ENCODE assay signal across 7 cellular contexts in genomic region chr10:93199221-93199681, GRCh38.
DNase-seq lines count a peak whose midpoint lies in the region; ATAC-seq lines count a peak whose summit lies in the region.

No MANE protein-coding gene starts in this region.

- no peak for ATAC-seq in activated T-helper 17 cell treated with anti-CD3 and anti-CD28 coated beads, Interleukin-2, amount 50 U/mL, for 72 hours (replicated peaks)

- H3K9ac ChIP-seq in HUES48 (ENCODE audit: low read depth, low read length) (no peak overlapping the region), skeletal muscle satellite cell (ENCODE audit: low read depth, low read length) (peak overlapping the region; percentile 29)

- H3K27ac ChIP-seq in HUES48 (ENCODE audit: low read depth, low read length), result peak overlapping the region; percentile 34

- H3K4me1 ChIP-seq in HUES48 (ENCODE audit: control insufficient read depth, insufficient read depth, low read length), result peaks cover 19% of the 10 kb centered on the region
- peaks cover 9% of the 10 kb centered on the region for H3K4me1 ChIP-seq in skeletal muscle satellite cell (ENCODE audit: control insufficient read depth, insufficient read depth, low read length)

- peaks cover 11% of the 10 kb centered on the region for H3K4me1 Mint-ChIP-seq in activated T-helper 17 cell treated with anti-CD3 and anti-CD28 coated beads, Interleukin-2, amount 50 U/mL, for 72 hours

- H3K4me3 ChIP-seq in HUES48 (ENCODE audit: low read depth, low read length), result no peak overlapping the region
- H3K4me3 ChIP-seq in skeletal muscle satellite cell (ENCODE audit: low read length), result peak overlapping the region; percentile 61

- H3K27me3 ChIP-seq in HUES48 (ENCODE audit: control insufficient read depth, insufficient read depth, low read length), result no peaks in the 10 kb centered on the region
- peaks cover 18% of the 10 kb centered on the region for H3K27me3 ChIP-seq in skeletal muscle satellite cell (ENCODE audit: control insufficient read depth, insufficient read depth, low read length)

- H3K9me3 Mint-ChIP-seq in activated T-helper 17 cell treated with anti-CD3 and anti-CD28 coated beads, Interleukin-2, amount 50 U/mL, for 72 hours, result no peaks in the 10 kb centered on the region

- no peak overlapping the region for H3K27ac Mint-ChIP-seq in activated T-helper 17 cell treated with anti-CD3 and anti-CD28 coated beads, Interleukin-2, amount 50 U/mL, for 72 hours

- H3K4me3 Mint-ChIP-seq in activated T-helper 17 cell treated with anti-CD3 and anti-CD28 coated beads, Interleukin-2, amount 50 U/mL, for 72 hours, result peak overlapping the region; percentile 34

- H3K4me2 ChIP-seq in skeletal muscle satellite cell (ENCODE audit: low read length), result peak overlapping the region; percentile 81

- peaks cover 12% of the 10 kb centered on the region for H3K27me3 Mint-ChIP-seq in activated T-helper 17 cell treated with anti-CD3 and anti-CD28 coated beads, Interleukin-2, amount 50 U/mL, for 72 hours

- H3K9me3 ChIP-seq in HUES48 (ENCODE audit: control insufficient read depth, insufficient read depth, low read length), result no peaks in the 10 kb centered on the region
- H3K9me3 ChIP-seq in skeletal muscle satellite cell (replicated peaks; ENCODE audit: low read length), result no peaks in the 10 kb centered on the region

- no peaks in the 10 kb centered on the region for H3K36me3 ChIP-seq in HUES48 (ENCODE audit: control insufficient read depth, insufficient read depth, low read length)
- H3K36me3 ChIP-seq in skeletal muscle satellite cell (ENCODE audit: insufficient read depth, low read length), result no peaks in the 10 kb centered on the region

- DNase-seq in hypothalamus (lab: John Stamatoyannopoulos, UW) (peak in 29 of 51 donors; percentile 2 to 52 (median 20)), NCI-H2081 treated with DMSO at 0.1 percent for 48 hours (lab: John Stamatoyannopoulos, UW) (no peak), NCI-H1417 (lab: John Stamatoyannopoulos, UW) (no peak), GM19238 (ENCODE audit: insufficient read length, low spot score) (no peak)

- no peaks in the 10 kb centered on the region for H3K36me3 Mint-ChIP-seq in activated T-helper 17 cell treated with anti-CD3 and anti-CD28 coated beads, Interleukin-2, amount 50 U/mL, for 72 hours (ENCODE audit: low read depth)

Comparison
In these comparisons a context has a peak if more than half of its experiments do, and no peak if none do; other contexts are left out.
1. DNase-seq: peak in hypothalamus (29 of 51); none in NCI-H2081 treated with DMSO at 0.1 percent for 48 hours (single experiment), NCI-H1417 (0 of 3) and GM19238 (single experiment).